In genomic region chr2:120442923-120443571, GRCh38 we compare ENCODE assay signal across 10 cellular contexts.
A peak's percentile ranks its signal among the peaks of the same experiment; 100 is the strongest.
DNase-seq lines count a peak whose midpoint lies in the region; ATAC-seq, FAIRE-seq and TF ChIP-seq lines count a peak whose summit lies in the region.
"Had no signal": no experiment of that assay in that cellular context is flagged by ENCODE, and none has a peak within 500 bp of the region (broad histone marks: within the 10 kb centered on the region; RNA-seq: fewer than 3 reads in every experiment).

No MANE protein-coding gene starts in this region.

- no peak for FAIRE-seq in H54 (lab: Jason Lieb, UNC)
- FAIRE-seq: endometrium had no signal

- H3K27me3 Mint-ChIP-seq in activated naive CD8-positive, alpha-beta T cell treated with anti-CD3 and anti-CD28 coated beads, Interleukin-2, amount 10 ng/mL, durations not matched to agents 7 days and 5 days = peaks cover 64% of the 10 kb centered on the region
- peaks cover 87% of the 10 kb centered on the region for H3K27me3 Mint-ChIP-seq in stimulated activated memory B cell treated with anti-CD40 and anti-IgM and Interleukin-4, amounts not matched to agents 10 μg/mL and 1 μg/mL and 100 μg/mL, for 72 hours

- no peaks in the 10 kb centered on the region for H3K9me3 Mint-ChIP-seq in activated naive CD8-positive, alpha-beta T cell treated with anti-CD3 and anti-CD28 coated beads, Interleukin-2, amount 10 ng/mL, durations not matched to agents 7 days and 5 days
- no peaks in the 10 kb centered on the region for H3K9me3 Mint-ChIP-seq in stimulated activated memory B cell treated with anti-CD40 and anti-IgM and Interleukin-4, amounts not matched to agents 10 μg/mL and 1 μg/mL and 100 μg/mL, for 72 hours

- H3K4me3 Mint-ChIP-seq in activated naive CD8-positive, alpha-beta T cell treated with anti-CD3 and anti-CD28 coated beads, Interleukin-2, amount 10 ng/mL, durations not matched to agents 7 days and 5 days = peak overlapping the region; percentile 70
- H3K4me3 Mint-ChIP-seq in stimulated activated memory B cell treated with anti-CD40 and anti-IgM and Interleukin-4, amounts not matched to agents 10 μg/mL and 1 μg/mL and 100 μg/mL, for 72 hours = no peak overlapping the region

- peak; percentile 86 for ATAC-seq in activated naive CD8-positive, alpha-beta T cell treated with anti-CD3 and anti-CD28 coated beads, Interleukin-2, amount 10 ng/mL, durations not matched to agents 7 days and 5 days (ENCODE audit: low read depth)
- ATAC-seq in GM19035 (IDR thresholded peaks at IDR 0.05; ENCODE audit: unreplicated experiment) = no peak
- ATAC-seq in stimulated activated memory B cell treated with anti-CD40 and anti-IgM and Interleukin-4, amounts not matched to agents 10 μg/mL and 1 μg/mL and 100 μg/mL, for 72 hours = no peak

- peak; percentile 33 to 49 for DNase-seq in NCI-H1930 (lab: John Stamatoyannopoulos, UW)
- peak; percentile 63 for DNase-seq in activated naive CD8-positive, alpha-beta T cell treated with anti-CD3 and anti-CD28 coated beads, Interleukin-2, amount 10 ng/mL, durations not matched to agents 7 days and 5 days
- DNase-seq in iPS-NIHi11 (ENCODE audit: low spot score) = peak; percentile 99
- DNase-seq in stimulated activated CD4-positive, alpha-beta T cell treated with anti-CD3 and anti-CD28 coated beads, TNF-alpha, amount 100 ng/mL, for 48 hours (ENCODE audit: low read depth in 3 of 3) = peak in 2 of 3 donors; percentile 8 to 31
- DNase-seq in H54 (ENCODE audit: insufficient read length, low spot score) = no peak
- no peak for DNase-seq in HK-2 (ENCODE audit: unreplicated experiment)
- DNase-seq: NCI-H69 had no signal

- POLR2A ChIA-PET in activated naive CD8-positive, alpha-beta T cell treated with anti-CD3 and anti-CD28 coated beads, Interleukin-2, amount 10 ng/mL, durations not matched to agents 7 days and 5 days (lab: Charles Lee) = no interaction called here

- no peak for TF ChIP-seq POLR2A in H54 (IDR thresholded peaks at IDR 0.05; ENCODE audit: low read depth, low read length)

- H3K36me3 Mint-ChIP-seq in activated naive CD8-positive, alpha-beta T cell treated with anti-CD3 and anti-CD28 coated beads, Interleukin-2, amount 10 ng/mL, durations not matched to agents 7 days and 5 days = no peaks in the 10 kb centered on the region
- H3K36me3 Mint-ChIP-seq in stimulated activated memory B cell treated with anti-CD40 and anti-IgM and Interleukin-4, amounts not matched to agents 10 μg/mL and 1 μg/mL and 100 μg/mL, for 72 hours = no peaks in the 10 kb centered on the region

- no peak overlapping the region for H3K27ac Mint-ChIP-seq in activated naive CD8-positive, alpha-beta T cell treated with anti-CD3 and anti-CD28 coated beads, Interleukin-2, amount 10 ng/mL, durations not matched to agents 7 days and 5 days
- H3K27ac Mint-ChIP-seq in stimulated activated memory B cell treated with anti-CD40 and anti-IgM and Interleukin-4, amounts not matched to agents 10 μg/mL and 1 μg/mL and 100 μg/mL, for 72 hours = no peak overlapping the region

- H3K4me1 Mint-ChIP-seq in activated naive CD8-positive, alpha-beta T cell treated with anti-CD3 and anti-CD28 coated beads, Interleukin-2, amount 10 ng/mL, durations not matched to agents 7 days and 5 days = peaks cover 1% of the 10 kb centered on the region
- H3K4me1 Mint-ChIP-seq in stimulated activated memory B cell treated with anti-CD40 and anti-IgM and Interleukin-4, amounts not matched to agents 10 μg/mL and 1 μg/mL and 100 μg/mL, for 72 hours = no peaks in the 10 kb centered on the region

Comparison
In these comparisons a context has a peak if more than half of its experiments do, and no peak if none do; other contexts are left out.
1. DNase-seq: peak in NCI-H1930 (2 of 2), activated naive CD8-positive, alpha-beta T cell treated with anti-CD3 and anti-CD28 coated beads, Interleukin-2, amount 10 ng/mL, durations not matched to agents 7 days and 5 days (single experiment), iPS-NIHi11 (single experiment) and stimulated activated CD4-positive, alpha-beta T cell treated with anti-CD3 and anti-CD28 coated beads, TNF-alpha, amount 100 ng/mL, for 48 hours (2 of 3); none in H54 (single experiment) and HK-2 (single experiment).